Comparison of ENCODE assay signal across 32 cellular contexts in the genomic region with DNA sequence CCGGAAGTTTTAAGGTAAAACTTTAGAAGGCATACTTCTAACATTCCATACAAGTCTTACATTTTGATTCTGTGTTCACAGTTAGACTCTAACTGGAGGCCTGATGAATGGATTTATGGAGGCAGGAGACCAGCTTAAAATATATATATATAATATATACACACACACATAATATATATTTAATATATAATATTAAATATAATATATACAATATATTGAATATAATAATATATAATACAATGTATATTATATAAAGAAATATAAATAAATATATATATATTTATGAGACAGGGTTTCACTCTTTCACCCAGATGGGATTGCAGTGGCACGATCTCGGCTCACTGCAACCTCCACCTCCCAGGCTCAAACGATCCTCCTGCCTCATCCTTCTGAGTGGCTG. TPM values are rescaled to one million over a fixed set of nuclear protein-coding genes. Genes with fewer than 3 reads are reported as not detected.
"Had no signal": no experiment of that assay in that cellular context is flagged by ENCODE, and none has a peak within 500 bp of the region (broad histone marks: within the 10 kb centered on the region; RNA-seq: fewer than 3 reads in every experiment).

No MANE protein-coding gene starts in this region.

- H3K4me1 ChIP-seq: parathyroid adenoma, psoas muscle, right lobe of liver, spleen, testis, tibial artery, upper lobe of left lung, vagina had no signal

- H3K79me2 ChIP-seq: parathyroid adenoma had no signal

- H2AFZ ChIP-seq: neural progenitor cell, parathyroid adenoma had no signal

- H3K27me3 ChIP-seq: neural progenitor cell, ovary, right lobe of liver, sigmoid colon, suprapubic skin, testis, tibial artery, transverse colon, upper lobe of left lung, vagina had no signal

- H3K9me3 ChIP-seq: ovary, psoas muscle, right lobe of liver, sigmoid colon, spleen, suprapubic skin, testis, tibial artery, transverse colon, upper lobe of left lung, vagina had no signal

- H3K36me3 ChIP-seq: neural progenitor cell, ovary, right lobe of liver, sigmoid colon, spleen, suprapubic skin, tibial artery, transverse colon, upper lobe of left lung, vagina had no signal

- H3K4me2 ChIP-seq: neural progenitor cell, smooth muscle cell had no signal

- ATAC-seq: naive thymus-derived CD8-positive, alpha-beta T cell; natural killer cell treated with Interleukin-12 subunit alpha and Interleukin-12 subunit beta and Interleukin-15 and Interleukin-18, amount 100 ng/mL, for 72 hours; psoas muscle; right cardiac atrium; right lobe of liver; stimulated activated memory B cell treated with anti-CD40 and anti-IgM and Interleukin-4, amounts not matched to agents 10 μg/mL and 1 μg/mL and 100 μg/mL, for 72 hours; stimulated activated naive CD8-positive, alpha-beta T cell treated with anti-CD3 and anti-CD28 coated beads, Interleukin-15, amount 100 ng/mL, for 72 hours; stimulated activated naive CD8-positive, alpha-beta T cell treated with anti-CD3 and anti-CD28 coated beads, Interleukin-15, Interleukin-2, amounts not matched to agents 100 U/mL and 50 U/mL, for 24 hours had no signal

- DNase-seq: naive B cell; naive thymus-derived CD8-positive, alpha-beta T cell; nephron progenitor cell; occipital lobe; ovary; posterior cingulate gyrus; psoas muscle; right cardiac atrium; right lobe of liver; sigmoid colon; spleen; stimulated activated CD4-positive, alpha-beta T cell treated with anti-CD3 and anti-CD28 coated beads, Interleukin-12 subunit alpha, Interleukin-12 subunit beta, amount 100 ng/mL, for 4 hours; stimulated activated CD4-positive, alpha-beta T cell treated with anti-CD3 and anti-CD28 coated beads, Interleukin-1b, Interleukin-23, amount 100 ng/mL, for 48 hours; stimulated activated CD4-positive, alpha-beta T cell treated with anti-CD3 and anti-CD28 coated beads, Interleukin-4, amount 100 ng/mL, for 1 hour; stimulated activated CD4-positive, alpha-beta T cell treated with anti-CD3 and anti-CD28 coated beads, Interleukin-4, amount 100 ng/mL, for 4 hours; stimulated activated CD8-positive, alpha-beta memory T cell treated with anti-CD3 and anti-CD28 coated beads, Interleukin-4, amount 100 ng/mL, for 48 hours; stimulated activated naive CD4-positive, alpha-beta T cell; stimulated activated naive CD8-positive, alpha-beta T cell treated with anti-CD3 and anti-CD28 coated beads, Interleukin-15, amount 100 ng/mL, for 72 hours; stimulated activated naive CD8-positive, alpha-beta T cell treated with anti-CD3 and anti-CD28 coated beads, Interleukin-15, Interleukin-2, amounts not matched to agents 100 U/mL and 50 U/mL, for 24 hours; substantia nigra; testis; tibial artery; transverse colon; upper lobe of left lung had no signal

- H3K9ac ChIP-seq: neural progenitor cell, parathyroid adenoma had no signal

- H3K27ac ChIP-seq: neural progenitor cell, ovary, parathyroid adenoma, psoas muscle, right lobe of liver, spleen, suprapubic skin, testis, tibial artery, upper lobe of left lung, vagina had no signal

- H3K4me3 ChIP-seq: neural progenitor cell, ovary, psoas muscle, right lobe of liver, sigmoid colon, skin epidermis, smooth muscle cell, spleen, suprapubic skin, testis, tibial artery, transverse colon, upper lobe of left lung, vagina had no signal

RNA-seq across cellular contexts. Expression of gene TDO2, which starts 58.1 kb away (rescaled TPM):
- total RNA-seq: naive thymus-derived CD8-positive, alpha-beta T cell; natural killer cell treated with Interleukin-12 subunit alpha and Interleukin-12 subunit beta and Interleukin-15 and Interleukin-18, amount 100 ng/mL, for 72 hours; right cardiac atrium; vagina had no signal
